Comparison of ENCODE assay signal across 17 cellular contexts in genomic region chr19:33114302-33114701, GRCh38. TPM values are rescaled to one million over a fixed set of nuclear protein-coding genes. Genes with fewer than 3 reads are reported as not detected.
DNase-seq lines count a peak whose midpoint lies in the region; ATAC-seq and TF ChIP-seq lines count a peak whose summit lies in the region.
"Had no signal": no experiment of that assay in that cellular context is flagged by ENCODE, and none has a peak within 500 bp of the region (broad histone marks: within the 10 kb centered on the region; RNA-seq: fewer than 3 reads in every experiment).

No MANE protein-coding gene starts in this region.

- H3K27me3 ChIP-seq in HCT116 (ENCODE audit: insufficient read depth, low read length) (no peaks in the 10 kb centered on the region), body of pancreas (no peaks in the 10 kb centered on the region)
- H3K27me3 ChIP-seq: BE2C had no signal

- H3K27me3 Mint-ChIP-seq in memory B cell (no peaks in the 10 kb centered on the region), HFFc6 (ENCODE audit: insufficient read depth) (no peaks in the 10 kb centered on the region)
- H3K27me3 Mint-ChIP-seq: CD4-positive, CD25-positive, alpha-beta regulatory T cell; CD8-positive, alpha-beta memory T cell had no signal

- peaks cover 2% of the 10 kb centered on the region for H3K9me3 Mint-ChIP-seq in memory B cell
- no peaks in the 10 kb centered on the region for H3K9me3 Mint-ChIP-seq in HFFc6
- H3K9me3 Mint-ChIP-seq: CD4-positive, CD25-positive, alpha-beta regulatory T cell; GM23338 had no signal

- no peaks in the 10 kb centered on the region for H4K20me1 ChIP-seq in HCT116 (ENCODE audit: insufficient read depth)

- TF ChIP-seq CTCF in HCT116 (IDR thresholded peaks at IDR 0.05 in 2 of 3, conservative IDR thresholded peaks at IDR 0.05 in 1 of 3; ENCODE audit: borderline replicate concordance in 1 of 3, insufficient read depth in 1 of 3, low read depth in 2 of 3, low read length in 2 of 3) (no peak), body of pancreas (IDR thresholded peaks at IDR 0.05) (no peak), HFFc6 (IDR thresholded peaks at IDR 0.05) (no peak)

- TF ChIP-seq POLR2A in HCT116 (IDR thresholded peaks at IDR 0.05; ENCODE audit: borderline replicate concordance, extremely low read depth, insufficient read depth, insufficient read length) (no peak), body of pancreas (IDR thresholded peaks at IDR 0.05) (no peak)

- RAD21 ChIA-PET in HCT116 (lab: Charles Lee; ENCODE audit: low non-redundant PET in 1 of 2, low total read pairs in 2 of 2, uncharacterized antibody in 2 of 2, unreplicated experiment in 2 of 2) = no interaction called here

- H2AFZ ChIP-seq in HCT116 (ENCODE audit: low read depth, low read length, poor library complexity, severe bottlenecking) = no peak overlapping the region
- H2AFZ ChIP-seq: GM23338 had no signal

- peaks cover 4 to 9% of the 10 kb centered on the region in 2 experiments; a peak in 3 of 4 replicates for H3K4me1 ChIP-seq in HCT116 (ENCODE audit: control insufficient read depth in 1 of 2, insufficient read depth in 2 of 2, low read length in 2 of 2)
- H3K4me1 ChIP-seq in body of pancreas = peaks cover 5% of the 10 kb centered on the region
- H3K4me1 ChIP-seq: BE2C had no signal

- no peaks in the 10 kb centered on the region for H3K79me2 ChIP-seq in HCT116 (ENCODE audit: insufficient read depth, low read length)

- 29 to 32% methylated on average over 4 of the region's 4 CpGs for WGBS in body of pancreas, 2 donors

- intact Hi-C loops in HCT116 (cut with micrococcal nuclease) (loop anchor here (1.0 kb wide), 1 partner anchor 138 kb away; no protein-coding TSS in a partner anchor), body of pancreas (cut with DNase I) (no loop called here)

- H3K9me2 ChIP-seq in HCT116 (ENCODE audit: insufficient read depth) = no peaks in the 10 kb centered on the region

- no TSS peak for BruUV-seq in HCT116 (replicated peaks; lab: Mats Ljungman, UMichigan)

- CTCF ChIA-PET in HCT116 (lab: Charles Lee) = interaction anchor here (0.7 kb wide), 1 partner anchor 139 kb away, joined by 4 read pairs; no protein-coding TSS in a partner anchor

- ATAC-seq in HCT116 (no peak), body of pancreas (peak; percentile 50), memory B cell (ENCODE audit: low read depth) (no peak), GM21423 (IDR thresholded peaks at IDR 0.05; ENCODE audit: unreplicated experiment) (no peak)
- ATAC-seq: GM23338 had no signal

- H3K27ac Mint-ChIP-seq in memory B cell (peak overlapping the region; percentile 28), HFFc6 (no peak overlapping the region)
- H3K27ac Mint-ChIP-seq: GM23338 had no signal

- H3K4me3 Mint-ChIP-seq in memory B cell (no peak overlapping the region), HFFc6 (no peak overlapping the region)
- H3K4me3 Mint-ChIP-seq: CD4-positive, CD25-positive, alpha-beta regulatory T cell; CD8-positive, alpha-beta memory T cell; GM23338 had no signal

- H3K4me2 ChIP-seq in HCT116 (ENCODE audit: low read length) = no peak overlapping the region
- H3K4me2 ChIP-seq: GM23338 had no signal

- no peaks in the 10 kb centered on the region for H3K9me3 ChIP-seq in HCT116 (ENCODE audit: control insufficient read depth in 1 of 2, insufficient read depth in 1 of 2, low read depth in 1 of 2, low read length in 2 of 2)
- H3K9me3 ChIP-seq in body of pancreas = no peaks in the 10 kb centered on the region
- H3K9me3 ChIP-seq: BE2C had no signal

- H3K36me3 Mint-ChIP-seq in memory B cell (peaks cover 36% of the 10 kb centered on the region), HFFc6 (ENCODE audit: low read depth) (peaks cover 15% of the 10 kb centered on the region)

- H3K27ac ChIP-seq in HCT116 (ENCODE audit: low read depth, low read length) (no peak overlapping the region), body of pancreas (peak overlapping the region in 3 of 4 donors; percentile 15 to 37 (median 23))

- POLR2A ChIA-PET in HCT116 (lab: Charles Lee) = no interaction called here

- H3K36me3 ChIP-seq in HCT116 (ENCODE audit: control insufficient read depth in 1 of 2, insufficient read depth in 2 of 2, low read length in 2 of 2) = peaks cover 9 to 14% of the 10 kb centered on the region in 2 experiments
- peaks cover 13 to 27% of the 10 kb centered on the region in 2 donors for H3K36me3 ChIP-seq in body of pancreas (replicated peaks in 1 of 2; ENCODE audit: insufficient read depth in 1 of 2, low read depth in 2 of 2)

- DNase-seq in HCT116 (ENCODE audit: low read depth, low spot score) (peak; percentile 13), HT-29 (ENCODE audit: low spot score) (peak; percentile 41), body of pancreas (peak in 3 of 4 donors; percentile 15 to 42 (median 21)), memory B cell (ENCODE audit: low spot score in 2 of 2) (no peak), HFFc6 (no peak), NCI-H526 treated with DMSO at 0.1 percent for 48 hours (lab: John Stamatoyannopoulos, UW) (no peak), H4 (ENCODE audit: low spot score) (no peak)
- DNase-seq: ACHN; BE2C; C1 segment of cervical spinal cord; CD4-positive, CD25-positive, alpha-beta regulatory T cell; CD8-positive, alpha-beta memory T cell; COR-L47; H7; KG1 had no signal

- TF ChIP-seq RAD21 in HCT116 (IDR thresholded peaks at IDR 0.05; ENCODE audit: low read depth) = no peak

- no peak overlapping the region for H3K9ac ChIP-seq in HCT116 (ENCODE audit: low read length)

- H3K4me1 Mint-ChIP-seq in memory B cell (no peaks in the 10 kb centered on the region), HFFc6 (ENCODE audit: low read depth) (peaks cover 14% of the 10 kb centered on the region)
- H3K4me1 Mint-ChIP-seq: CD8-positive, alpha-beta memory T cell; GM23338 had no signal

- H3K4me3 ChIP-seq in HCT116 (replicated peaks in 1 of 2; ENCODE audit: low read depth in 1 of 2, low read length in 2 of 2) (no peak overlapping the region), body of pancreas (no peak overlapping the region)
- H3K4me3 ChIP-seq: GM23338 had no signal

TF ChIP-seq in HCT116, 20 proteins besides CTCF, POLR2A, EP300 and RAD21:
- no peak for TF ChIP-seq TCF7L2 (IDR thresholded peaks at IDR 0.05; ENCODE audit: borderline replicate concordance, extremely low read depth, insufficient read depth, insufficient read length)
- no peak for TF ChIP-seq ZNF274 (IDR thresholded peaks at IDR 0.05; ENCODE audit: low read depth, low read length)
- TF ChIP-seq ZFX (IDR thresholded peaks at IDR 0.05) = no peak
- no peak for TF ChIP-seq MAX (IDR thresholded peaks at IDR 0.05)
- no peak for TF ChIP-seq JUND (IDR thresholded peaks at IDR 0.05)
- TF ChIP-seq ZBTB33 (IDR thresholded peaks at IDR 0.05; ENCODE audit: extremely low read depth, insufficient replicate concordance, low read length) = no peak
- peak; percentile 42; the same call in 1 of the 2 replicates for TF ChIP-seq FOSL1 (IDR thresholded peaks at IDR 0.05; ENCODE audit: low read depth)
- TF ChIP-seq ELF1 (IDR thresholded peaks at IDR 0.05; ENCODE audit: borderline replicate concordance, low read depth) = no peak

RNA-seq across cellular contexts. Expression of gene WDR88, which starts 17.6 kb away (rescaled TPM):
- total RNA-seq in HCT116 (2021; ENCODE audit: unreplicated experiment) = not detected
- polyA plus RNA-seq in HCT116 (2012) = 0.07 and 0.29 TPM in 2 replicates
- not detected in 2 replicates for total RNA-seq in HT-29 (2014; rRNA removed; shearing (Covaris generic))
- total RNA-seq in body of pancreas = not detected
- total RNA-seq in HFFc6 (2021; fragmentation: NEBNext Ultra II Directional; extraction: Animal tissue kit (Norgen Biotek cat#: 25700)) = not detected
- total RNA-seq in H4 (2014; rRNA removed; shearing (Covaris generic)) = not detected in 2 replicates
- total RNA-seq: CD4-positive, CD25-positive, alpha-beta regulatory T cell; CD8-positive, alpha-beta memory T cell; GM23338; H7 had no signal
- polyA plus RNA-seq: GM23338 had no signal

RNA-seq across cellular contexts. Expression of gene GPATCH1, which starts 33.3 kb away (rescaled TPM):
- total RNA-seq in HCT116 (2021; ENCODE audit: unreplicated experiment) = 7.8 TPM
- 4.5 and 5.2 TPM in 2 replicates for polyA plus RNA-seq in HCT116 (2012)
- total RNA-seq in HT-29 (2014; rRNA removed; shearing (Covaris generic)) = 10.8 and 13.6 TPM in 2 replicates
- 1 to 10 TPM; 6.6 to 7.0 TPM for total RNA-seq in body of pancreas
- total RNA-seq in HFFc6 (2021; fragmentation: NEBNext Ultra II Directional; extraction: Animal tissue kit (Norgen Biotek cat#: 25700)) = 1 to 10 TPM; 5.9 to 7.8 (median 7.0) TPM
- total RNA-seq in H4 (2014; rRNA removed; shearing (Covaris generic)) = 6.6 and 7.5 TPM in 2 replicates

RNA-seq across cellular contexts. Expression of gene RHPN2, which starts 49.6 kb away (rescaled TPM):
- total RNA-seq in HCT116 (2021; ENCODE audit: unreplicated experiment) (33.3 TPM), body of pancreas (10 to 100 TPM; 11.2 to 54.4 TPM)
- 38.8 and 41.5 TPM in 2 replicates for polyA plus RNA-seq in HCT116 (2012)
- total RNA-seq in HT-29 (2014; rRNA removed; shearing (Covaris generic)) = 89.9 and 102 TPM in 2 replicates
- 1 to 10 TPM; 2.7 to 5.4 (median 3.4) TPM for total RNA-seq in HFFc6 (2021; fragmentation: NEBNext Ultra II Directional; extraction: Animal tissue kit (Norgen Biotek cat#: 25700))
- 8.0 and 14.6 TPM in 2 replicates for total RNA-seq in H4 (2014; rRNA removed; shearing (Covaris generic))

Comparison
In these comparisons a context has a peak if more than half of its experiments do, and no peak if none do; other contexts are left out.
1. DNase-seq: peak in HCT116 (single experiment), HT-29 (single experiment) and body of pancreas (3 of 4); none in memory B cell (0 of 2), HFFc6 (single experiment), NCI-H526 treated with DMSO at 0.1 percent for 48 hours (single experiment) and H4 (single experiment).